ENCODE assay signal across 1 cellular context in the genomic region with DNA sequence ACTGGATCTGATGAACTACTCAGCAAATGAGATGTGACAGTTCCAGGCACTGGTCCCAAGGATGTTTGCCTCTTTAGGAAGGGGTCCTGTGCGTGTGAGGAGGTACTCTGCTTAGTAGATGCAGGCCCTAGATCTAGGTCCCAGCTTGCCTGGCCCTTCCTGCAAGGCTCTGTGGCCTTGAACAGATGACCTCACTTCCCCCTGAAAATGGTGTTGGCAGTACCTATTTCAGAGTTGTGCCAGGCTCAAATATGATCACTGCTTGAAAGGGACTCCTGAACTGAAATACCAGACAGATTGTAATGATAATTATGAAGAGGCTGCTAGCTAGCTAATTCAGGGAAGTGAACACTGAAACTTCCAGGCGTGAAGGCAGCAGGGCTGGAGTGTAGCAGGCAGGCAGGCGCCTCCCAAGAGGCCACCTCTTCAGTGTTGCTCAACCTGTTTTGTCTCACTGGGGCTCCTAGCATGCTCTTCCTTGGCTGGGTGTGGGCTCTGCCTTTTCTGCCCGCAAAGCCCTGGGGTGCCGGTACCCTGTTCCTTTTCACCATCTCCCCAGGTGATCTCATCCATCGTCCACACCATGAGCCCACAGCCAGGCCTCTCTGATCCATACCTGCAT.
TF ChIP-seq lines count a peak whose summit lies in the region.

No MANE protein-coding gene starts in this region.

TF ChIP-seq in IMR-90, 13 proteins besides CTCF, POLR2A, EP300 and RAD21:
- TF ChIP-seq CEBPB (IDR thresholded peaks at IDR 0.05; ENCODE audit: low read depth, low read length) (no peak), NFE2L2 (IDR thresholded peaks at IDR 0.05; ENCODE audit: low read depth, low read length) (no peak), MXI1 (IDR thresholded peaks at IDR 0.05; ENCODE audit: borderline replicate concordance, low read depth, low read length) (no peak), CHD1 (IDR thresholded peaks at IDR 0.05; ENCODE audit: low read depth, low read length) (no peak), FOS (IDR thresholded peaks at IDR 0.05; ENCODE audit: low read depth, low read length) (no peak), BHLHE40 (IDR thresholded peaks at IDR 0.05; ENCODE audit: low read depth, low read length) (no peak), SMC3 (IDR thresholded peaks at IDR 0.05; ENCODE audit: low read depth, low read length) (no peak), MAFK (IDR thresholded peaks at IDR 0.05; ENCODE audit: low read depth, low read length) (no peak), MAZ (IDR thresholded peaks at IDR 0.05; ENCODE audit: borderline replicate concordance, low read depth, low read length) (no peak), RFX5 (IDR thresholded peaks at IDR 0.05; ENCODE audit: low read depth, low read length) (no peak), RCOR1 (IDR thresholded peaks at IDR 0.05; ENCODE audit: insufficient replicate concordance, low read length) (no peak)
- TF ChIP-seq, protein P1, sequence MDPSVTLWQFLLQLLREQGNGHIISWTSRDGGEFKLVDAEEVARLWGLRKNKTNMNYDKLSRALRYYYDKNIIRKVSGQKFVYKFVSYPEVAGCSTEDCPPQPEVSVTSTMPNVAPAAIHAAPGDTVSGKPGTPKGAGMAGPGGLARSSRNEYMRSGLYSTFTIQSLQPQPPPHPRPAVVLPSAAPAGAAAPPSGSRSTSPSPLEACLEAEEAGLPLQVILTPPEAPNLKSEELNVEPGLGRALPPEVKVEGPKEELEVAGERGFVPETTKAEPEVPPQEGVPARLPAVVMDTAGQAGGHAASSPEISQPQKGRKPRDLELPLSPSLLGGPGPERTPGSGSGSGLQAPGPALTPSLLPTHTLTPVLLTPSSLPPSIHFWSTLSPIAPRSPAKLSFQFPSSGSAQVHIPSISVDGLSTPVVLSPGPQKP (IDR thresholded peaks at IDR 0.05; ENCODE audit: borderline replicate concordance, low read depth, low read length): no peak
- TF ChIP-seq, protein P2, sequence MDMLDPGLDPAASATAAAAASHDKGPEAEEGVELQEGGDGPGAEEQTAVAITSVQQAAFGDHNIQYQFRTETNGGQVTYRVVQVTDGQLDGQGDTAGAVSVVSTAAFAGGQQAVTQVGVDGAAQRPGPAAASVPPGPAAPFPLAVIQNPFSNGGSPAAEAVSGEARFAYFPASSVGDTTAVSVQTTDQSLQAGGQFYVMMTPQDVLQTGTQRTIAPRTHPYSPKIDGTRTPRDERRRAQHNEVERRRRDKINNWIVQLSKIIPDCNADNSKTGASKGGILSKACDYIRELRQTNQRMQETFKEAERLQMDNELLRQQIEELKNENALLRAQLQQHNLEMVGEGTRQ (IDR thresholded peaks at IDR 0.05; ENCODE audit: low read depth, low read length): no peak
